23 cellular contexts compared by ENCODE assay signal in the genomic region with DNA sequence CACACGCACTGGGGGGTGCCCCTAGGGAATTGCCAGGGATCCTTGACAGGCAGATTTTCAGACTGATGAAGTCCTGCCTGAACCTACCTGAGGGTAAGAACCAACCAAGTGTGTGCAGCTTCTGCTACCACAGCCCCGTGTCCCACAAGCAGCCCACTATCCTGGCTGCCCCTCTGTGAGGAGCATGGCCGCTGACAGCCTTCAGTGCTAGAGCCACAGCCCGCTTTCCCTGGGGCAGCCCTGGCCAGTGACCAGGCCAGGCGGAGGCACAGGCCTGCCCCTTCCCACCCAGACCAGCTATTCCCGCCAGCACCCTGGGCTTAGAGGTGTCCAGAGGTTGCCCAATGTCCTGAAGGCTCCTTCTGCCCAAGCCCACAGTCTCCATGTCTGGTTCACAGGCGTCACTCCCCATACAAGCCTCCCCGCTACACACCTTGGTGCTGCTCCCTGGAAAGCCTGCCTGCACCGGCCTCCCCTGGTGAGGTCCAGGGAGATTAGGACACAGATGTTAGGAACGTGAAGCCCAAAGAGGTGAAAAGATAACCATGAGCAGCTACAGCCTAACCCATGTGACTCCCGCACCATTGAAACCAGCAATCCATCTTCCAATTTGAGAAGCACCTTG.
DNase-seq lines count a peak whose midpoint lies in the region; ATAC-seq and TF ChIP-seq lines count a peak whose summit lies in the region.
"Had no signal": no experiment of that assay in that cellular context is flagged by ENCODE, and none has a peak within 500 bp of the region (broad histone marks: within the 10 kb centered on the region; RNA-seq: fewer than 3 reads in every experiment).

No MANE protein-coding gene starts in this region.

- H3K18ac ChIP-seq in H9 (ENCODE audit: insufficient read length, low read depth, low read length), result no peak overlapping the region

- H3K4me3 Mint-ChIP-seq in chondrocyte (ENCODE audit: unreplicated experiment) (no peak overlapping the region), H9 (no peak overlapping the region)
- H3K4me3 Mint-ChIP-seq in stimulated activated effector memory CD8-positive, alpha-beta T cell treated with anti-CD3 and anti-CD28 coated beads, Interleukin-12 subunit alpha, Interleukin-12 subunit beta, amount 100 ng/mL, for 72 hours, result no peak overlapping the region
- H3K4me3 Mint-ChIP-seq in activated T-helper 17 cell treated with anti-CD3 and anti-CD28 coated beads, Interleukin-2, amount 50 U/mL, for 72 hours, result no peak overlapping the region

- no peak overlapping the region for H3T11ph ChIP-seq in H9 (ENCODE audit: low read length)

- H3K27ac Mint-ChIP-seq in chondrocyte (ENCODE audit: unreplicated experiment), result no peak overlapping the region
- no peak overlapping the region for H3K27ac Mint-ChIP-seq in stimulated activated effector memory CD8-positive, alpha-beta T cell treated with anti-CD3 and anti-CD28 coated beads, Interleukin-12 subunit alpha, Interleukin-12 subunit beta, amount 100 ng/mL, for 72 hours
- no peak overlapping the region for H3K27ac Mint-ChIP-seq in H9
- no peak overlapping the region for H3K27ac Mint-ChIP-seq in activated T-helper 17 cell treated with anti-CD3 and anti-CD28 coated beads, Interleukin-2, amount 50 U/mL, for 72 hours

- H3K79me1 ChIP-seq in H9 (ENCODE audit: insufficient read depth, low read depth, low read length, poor library complexity, severe bottlenecking), result no peaks in the 10 kb centered on the region

- no peak overlapping the region for H2AFZ ChIP-seq in H9 (ENCODE audit: low read length)

- H2BK15ac ChIP-seq in H9 (ENCODE audit: low read depth, low read length), result no peak overlapping the region

- H3K27me3 Mint-ChIP-seq in chondrocyte (ENCODE audit: low read depth), result no peaks in the 10 kb centered on the region
- no peaks in the 10 kb centered on the region; the same call in none of the 2 replicates for H3K27me3 Mint-ChIP-seq in H9 (ENCODE audit: low read depth)
- H3K27me3 Mint-ChIP-seq in activated T-helper 17 cell treated with anti-CD3 and anti-CD28 coated beads, Interleukin-2, amount 50 U/mL, for 72 hours, result no peaks in the 10 kb centered on the region

- no peaks in the 10 kb centered on the region for H3K79me2 ChIP-seq in H9 (ENCODE audit: insufficient read depth, low read length)

- no peak overlapping the region for H4K8ac ChIP-seq in H9 (replicated peaks; ENCODE audit: insufficient read length, low read depth, low read length)

- no peak overlapping the region; the same call in 1 of the 2 replicates for H3K14ac ChIP-seq in H9 (ENCODE audit: insufficient read depth, low read length)

- no peak overlapping the region for H4K91ac ChIP-seq in H9 (ENCODE audit: insufficient read length, low read depth, low read length)

- H3K4ac ChIP-seq in H9 (ENCODE audit: low read depth, low read length), result no peak overlapping the region

- DNase-seq in activated effector memory CD4-positive, alpha-beta T cell treated with anti-CD3 and anti-CD28 coated beads, Interleukin-2, amount 50 U/mL, for 16 hours, result peak; percentile 52
- DNase-seq in activated effector memory CD4-positive, alpha-beta T cell treated with Interleukin-2 at 50 U/mL for 16 hours, result no peak
- DNase-seq in chondrocyte (ENCODE audit: low spot score) (peak; percentile 47), mesenteric fat pad (ENCODE audit: low spot score) (peak; percentile 64), H9 (no peak), cortex of kidney (lab: John Stamatoyannopoulos, UW) (no peak)
- no peak for DNase-seq in stimulated activated effector memory CD8-positive, alpha-beta T cell treated with anti-CD3 and anti-CD28 coated beads, Interleukin-12 subunit alpha, Interleukin-12 subunit beta, amount 100 ng/mL, for 72 hours (ENCODE audit: low spot score in 2 of 2)
- DNase-seq: Calu3, DMS79 treated with DMSO at 0.1 percent for 48 hours, GF-D8, GOT3, HCEC 1CT, Karpas-422, NCI-H1092, NCI-H1417 treated with DMSO at 0.1 percent for 48 hours, NCI-H1694 treated with DMSO at 0.1 percent for 48 hours, NCI-H2081, NCI-H2227 treated with DMSO at 0.1 percent for 48 hours, NCI-H526 treated with DMSO at 0.1 percent for 48 hours, SJCRH30 had no signal

- H3K9me3 Mint-ChIP-seq in chondrocyte (ENCODE audit: low read depth) (no peaks in the 10 kb centered on the region), H9 (no peaks in the 10 kb centered on the region; a peak in 1 of 5 replicates)
- no peaks in the 10 kb centered on the region for H3K9me3 Mint-ChIP-seq in stimulated activated effector memory CD8-positive, alpha-beta T cell treated with anti-CD3 and anti-CD28 coated beads, Interleukin-12 subunit alpha, Interleukin-12 subunit beta, amount 100 ng/mL, for 72 hours
- H3K9me3 Mint-ChIP-seq in activated T-helper 17 cell treated with anti-CD3 and anti-CD28 coated beads, Interleukin-2, amount 50 U/mL, for 72 hours, result no peaks in the 10 kb centered on the region

- no peak overlapping the region for H2BK5ac ChIP-seq in H9 (ENCODE audit: insufficient read length, low read length)

- no peaks in the 10 kb centered on the region for H3K27me3 ChIP-seq in H9 (ENCODE audit: insufficient read depth, low read length)
- H3K27me3 ChIP-seq: Peyer's patch, SJCRH30 had no signal

- no peak overlapping the region for H3K27ac ChIP-seq in H9 (ENCODE audit: insufficient read length, low read depth, low read length)
- H3K27ac ChIP-seq: 22Rv1, Peyer's patch, SJCRH30 had no signal

- no peaks in the 10 kb centered on the region for H3K23me2 ChIP-seq in H9 (ENCODE audit: insufficient read length, low read depth, low read length, poor library complexity, severe bottlenecking)

- H2BK120ac ChIP-seq in H9 (ENCODE audit: low read depth, low read length, poor library complexity, severe bottlenecking), result no peak overlapping the region

- no peak overlapping the region for H3K9ac ChIP-seq in H9 (ENCODE audit: extremely low read depth, insufficient read length, low read length)

- H3K9me3 ChIP-seq in H9 (ENCODE audit: control insufficient read depth, low read depth, low read length), result no peaks in the 10 kb centered on the region
- H3K9me3 ChIP-seq: Peyer's patch, SJCRH30 had no signal

- H3K4me2 ChIP-seq in H9 (ENCODE audit: insufficient read depth, insufficient read length, low read length), result no peak overlapping the region

- H3K36me3 Mint-ChIP-seq in chondrocyte (ENCODE audit: low read depth) (no peaks in the 10 kb centered on the region), H9 (ENCODE audit: insufficient read depth in 1 of 3, low read depth in 3 of 3) (no peaks in the 10 kb centered on the region)
- no peaks in the 10 kb centered on the region for H3K36me3 Mint-ChIP-seq in stimulated activated effector memory CD8-positive, alpha-beta T cell treated with anti-CD3 and anti-CD28 coated beads, Interleukin-12 subunit alpha, Interleukin-12 subunit beta, amount 100 ng/mL, for 72 hours
- H3K36me3 Mint-ChIP-seq in activated T-helper 17 cell treated with anti-CD3 and anti-CD28 coated beads, Interleukin-2, amount 50 U/mL, for 72 hours (ENCODE audit: low read depth), result no peaks in the 10 kb centered on the region

- no peak overlapping the region for H2BK20ac ChIP-seq in H9 (ENCODE audit: low read depth, low read length, poor library complexity, severe bottlenecking)

- peaks cover 34% of the 10 kb centered on the region for H3K4me1 Mint-ChIP-seq in chondrocyte (ENCODE audit: low read depth)
- no peaks in the 10 kb centered on the region for H3K4me1 Mint-ChIP-seq in stimulated activated effector memory CD8-positive, alpha-beta T cell treated with anti-CD3 and anti-CD28 coated beads, Interleukin-12 subunit alpha, Interleukin-12 subunit beta, amount 100 ng/mL, for 72 hours
- H3K4me1 Mint-ChIP-seq in H9, result no peaks in the 10 kb centered on the region
- no peaks in the 10 kb centered on the region for H3K4me1 Mint-ChIP-seq in activated T-helper 17 cell treated with anti-CD3 and anti-CD28 coated beads, Interleukin-2, amount 50 U/mL, for 72 hours

- H2AK5ac ChIP-seq in H9 (ENCODE audit: insufficient read length, low read length), result no peak overlapping the region

- no peak overlapping the region for H4K5ac ChIP-seq in H9 (ENCODE audit: insufficient read length, low read depth, low read length)

- TF ChIP-seq CTCF in chondrocyte (IDR thresholded peaks at IDR 0.05), result no peak
- TF ChIP-seq CTCF in H9 (conservative IDR thresholded peaks at IDR 0.05), result no peak

- no peak overlapping the region for H3K23ac ChIP-seq in H9 (ENCODE audit: insufficient read length, low read depth, low read length)

- H3K56ac ChIP-seq in H9 (ENCODE audit: insufficient read length, low read depth, low read length), result no peak overlapping the region

- H4K20me1 ChIP-seq in H9 (ENCODE audit: control insufficient read depth, insufficient read depth, insufficient read length), result no peaks in the 10 kb centered on the region

- peak; percentile 6 for ATAC-seq in stimulated activated effector memory CD8-positive, alpha-beta T cell treated with anti-CD3 and anti-CD28 coated beads, Interleukin-12 subunit alpha, Interleukin-12 subunit beta, amount 100 ng/mL, for 72 hours
- no peak for ATAC-seq in activated T-helper 17 cell treated with anti-CD3 and anti-CD28 coated beads, Interleukin-2, amount 50 U/mL, for 72 hours (replicated peaks)

- no peak overlapping the region for H2BK12ac ChIP-seq in H9 (ENCODE audit: insufficient read length, low read depth, low read length)

- H3K4me1 ChIP-seq in H9 (ENCODE audit: insufficient read depth, low read length), result no peaks in the 10 kb centered on the region
- H3K4me1 ChIP-seq: Peyer's patch had no signal

- no CpG with 5 or more reads among the region's 11 CpGs for WGBS in H9 (ENCODE audit: extremely low coverage, insufficient read length, low lambda C conversion rate)

Comparison
In these comparisons a context has a peak if more than half of its experiments do, and no peak if none do; other contexts are left out.
1. DNase-seq: peak in activated effector memory CD4-positive, alpha-beta T cell treated with anti-CD3 and anti-CD28 coated beads, Interleukin-2, amount 50 U/mL, for 16 hours (single experiment), chondrocyte (single experiment) and mesenteric fat pad (single experiment); none in activated effector memory CD4-positive, alpha-beta T cell treated with Interleukin-2 at 50 U/mL for 16 hours (single experiment), stimulated activated effector memory CD8-positive, alpha-beta T cell treated with anti-CD3 and anti-CD28 coated beads, Interleukin-12 subunit alpha, Interleukin-12 subunit beta, amount 100 ng/mL, for 72 hours (0 of 2), H9 (single experiment) and cortex of kidney (single experiment).